ENCODE assay signal across 19 cellular contexts in genomic region chr22:45880091-45880651, GRCh38.
DNase-seq lines count a peak whose midpoint lies in the region; ATAC-seq and TF ChIP-seq lines count a peak whose summit lies in the region.
"Had no signal": no experiment of that assay in that cellular context is flagged by ENCODE, and none has a peak within 500 bp of the region (broad histone marks: within the 10 kb centered on the region; RNA-seq: fewer than 3 reads in every experiment).

No MANE protein-coding gene starts in this region.

- no peak overlapping the region for H3K4me3 ChIP-seq in ectodermal cell (ENCODE audit: insufficient read depth, low read depth, low read length)
- H3K4me3 ChIP-seq: body of pancreas, colonic mucosa had no signal

- H3K27ac Mint-ChIP-seq in nephron (no peak overlapping the region), type B pancreatic cell (no peak overlapping the region)
- no peak overlapping the region for H3K27ac Mint-ChIP-seq in activated T-cell treated with anti-CD3 and anti-CD28 coated beads, Interleukin-2, amount 50 U/mL, for 72 hours
- H3K27ac Mint-ChIP-seq: activated CD8-positive, alpha-beta T cell treated with anti-CD3 and anti-CD28 coated beads for 36 hours; activated naive CD4-positive, alpha-beta T cell treated with anti-CD3 and anti-CD28 coated beads, Interleukin-2, amount 50 U/mL, for 72 hours; activated T-cell treated with anti-CD3 and anti-CD28 coated beads, Interleukin-2, amount 50 U/mL, for 24 hours; mesothelial cell of epicardium; natural killer cell had no signal

- DNase-seq in activated CD8-positive, alpha-beta memory T cell treated with anti-CD3 and anti-CD28 coated beads, Interleukin-2, amount 50 U/mL, for 4 hours, result peak; percentile 5
- no peak for DNase-seq in activated CD8-positive, alpha-beta memory T cell treated with anti-CD3 and anti-CD28 coated beads for 24 hours
- DNase-seq in type B pancreatic cell (ENCODE audit: extremely low spot score, unreplicated experiment) (peak; percentile 67), NCI-H1930 (lab: John Stamatoyannopoulos, UW) (no peak)
- DNase-seq in activated T-cell treated with anti-CD3 and anti-CD28 coated beads, Interleukin-2, amount 50 U/mL, for 72 hours, result no peak
- DNase-seq: activated CD8-positive, alpha-beta T cell treated with anti-CD3 and anti-CD28 coated beads for 36 hours; activated T-cell treated with anti-CD3 and anti-CD28 coated beads, Interleukin-2, amount 50 U/mL, for 24 hours; colonic mucosa; COR-L47; natural killer cell; NCI-H1092 treated with DMSO at 0.1 percent for 48 hours; NCI-H524 treated with DMSO at 0.1 percent for 48 hours; SK-N-SH had no signal

- WGBS in ectodermal cell, 2 experiments, result 67% methylated on average over 18 of the region's 18 CpGs

- H3K4me1 Mint-ChIP-seq in nephron, result peaks cover 6% of the 10 kb centered on the region
- H3K4me1 Mint-ChIP-seq in type B pancreatic cell (ENCODE audit: unreplicated experiment), result peaks cover 9% of the 10 kb centered on the region
- no peaks in the 10 kb centered on the region for H3K4me1 Mint-ChIP-seq in activated T-cell treated with anti-CD3 and anti-CD28 coated beads, Interleukin-2, amount 50 U/mL, for 72 hours (ENCODE audit: low read depth)
- H3K4me1 Mint-ChIP-seq: natural killer cell had no signal

- no peaks in the 10 kb centered on the region for H3K36me3 ChIP-seq in ectodermal cell (ENCODE audit: control insufficient read depth, insufficient read depth, low read length)
- H3K36me3 ChIP-seq: colonic mucosa had no signal

- peak overlapping the region; percentile 36 for H3K27ac ChIP-seq in ectodermal cell (ENCODE audit: insufficient read depth, low read depth, low read length, poor library complexity, severe bottlenecking)
- H3K27ac ChIP-seq: body of pancreas, colonic mucosa had no signal

- H3K9me3 Mint-ChIP-seq in nephron (no peaks in the 10 kb centered on the region), type B pancreatic cell (no peaks in the 10 kb centered on the region)
- H3K9me3 Mint-ChIP-seq in activated T-cell treated with anti-CD3 and anti-CD28 coated beads, Interleukin-2, amount 50 U/mL, for 72 hours, result no peaks in the 10 kb centered on the region
- H3K9me3 Mint-ChIP-seq: activated CD8-positive, alpha-beta T cell treated with anti-CD3 and anti-CD28 coated beads for 36 hours; activated naive CD4-positive, alpha-beta T cell treated with anti-CD3 and anti-CD28 coated beads, Interleukin-2, amount 50 U/mL, for 72 hours; activated T-cell treated with anti-CD3 and anti-CD28 coated beads, Interleukin-2, amount 50 U/mL, for 24 hours; mesothelial cell of epicardium; natural killer cell had no signal

- ATAC-seq in activated T-cell treated with anti-CD3 and anti-CD28 coated beads, Interleukin-2, amount 50 U/mL, for 72 hours (replicated peaks in 1 of 2), result no peak
- no peak for ATAC-seq in GM18868 (IDR thresholded peaks at IDR 0.05; ENCODE audit: unreplicated experiment)
- ATAC-seq: activated CD8-positive, alpha-beta T cell treated with anti-CD3 and anti-CD28 coated beads for 36 hours; activated naive CD4-positive, alpha-beta T cell treated with anti-CD3 and anti-CD28 coated beads, Interleukin-2, amount 50 U/mL, for 72 hours; body of pancreas; natural killer cell had no signal

- TF ChIP-seq CTCF in nephron (IDR thresholded peaks at IDR 0.05; ENCODE audit: unreplicated experiment in 3 of 3) (no peak), type B pancreatic cell (conservative IDR thresholded peaks at IDR 0.05) (no peak)

- H3K4me1 ChIP-seq in ectodermal cell (ENCODE audit: control insufficient read depth, insufficient read depth, low read length), result peaks cover 41% of the 10 kb centered on the region
- H3K4me1 ChIP-seq: colonic mucosa had no signal

- H3K27me3 Mint-ChIP-seq in nephron (ENCODE audit: low read depth) (peaks cover 69% of the 10 kb centered on the region), type B pancreatic cell (peaks cover 14% of the 10 kb centered on the region)
- peaks cover 30% of the 10 kb centered on the region for H3K27me3 Mint-ChIP-seq in activated T-cell treated with anti-CD3 and anti-CD28 coated beads, Interleukin-2, amount 50 U/mL, for 72 hours (ENCODE audit: low read depth)

- peaks cover 22% of the 10 kb centered on the region for H3K27me3 ChIP-seq in ectodermal cell (ENCODE audit: control insufficient read depth, insufficient read depth, low read length, poor library complexity, severe bottlenecking)
- H3K27me3 ChIP-seq: body of pancreas had no signal

- peak overlapping the region; percentile 48 to 75 (median 50) for H3K4me3 Mint-ChIP-seq in nephron
- H3K4me3 Mint-ChIP-seq in type B pancreatic cell, result no peak overlapping the region
- no peak overlapping the region for H3K4me3 Mint-ChIP-seq in activated T-cell treated with anti-CD3 and anti-CD28 coated beads, Interleukin-2, amount 50 U/mL, for 72 hours
- H3K4me3 Mint-ChIP-seq: activated CD8-positive, alpha-beta T cell treated with anti-CD3 and anti-CD28 coated beads for 36 hours; activated T-cell treated with anti-CD3 and anti-CD28 coated beads, Interleukin-2, amount 50 U/mL, for 24 hours; natural killer cell had no signal

- no peaks in the 10 kb centered on the region for H3K9me3 ChIP-seq in ectodermal cell (ENCODE audit: control insufficient read depth, low read length)
- H3K9me3 ChIP-seq: body of pancreas, colonic mucosa, SK-N-SH had no signal

- H3K36me3 Mint-ChIP-seq in nephron (ENCODE audit: low read depth) (no peaks in the 10 kb centered on the region), type B pancreatic cell (no peaks in the 10 kb centered on the region)
- no peaks in the 10 kb centered on the region for H3K36me3 Mint-ChIP-seq in activated T-cell treated with anti-CD3 and anti-CD28 coated beads, Interleukin-2, amount 50 U/mL, for 72 hours (ENCODE audit: insufficient read depth in 2 of 2)
- H3K36me3 Mint-ChIP-seq: activated naive CD4-positive, alpha-beta T cell treated with anti-CD3 and anti-CD28 coated beads, Interleukin-2, amount 50 U/mL, for 72 hours; mesothelial cell of epicardium; natural killer cell had no signal

Comparison
In these comparisons a context has a peak if more than half of its experiments do, and no peak if none do; other contexts are left out.
1. DNase-seq: peak in activated CD8-positive, alpha-beta memory T cell treated with anti-CD3 and anti-CD28 coated beads, Interleukin-2, amount 50 U/mL, for 4 hours (single experiment) and type B pancreatic cell (single experiment); none in activated CD8-positive, alpha-beta memory T cell treated with anti-CD3 and anti-CD28 coated beads for 24 hours (single experiment), NCI-H1930 (0 of 2) and activated T-cell treated with anti-CD3 and anti-CD28 coated beads, Interleukin-2, amount 50 U/mL, for 72 hours (0 of 2).
2. H3K4me3 Mint-ChIP-seq: peak in nephron (3 of 3); none in type B pancreatic cell (single experiment) and activated T-cell treated with anti-CD3 and anti-CD28 coated beads, Interleukin-2, amount 50 U/mL, for 72 hours (0 of 2).